7 cellular contexts compared by ENCODE assay signal in the genomic region with DNA sequence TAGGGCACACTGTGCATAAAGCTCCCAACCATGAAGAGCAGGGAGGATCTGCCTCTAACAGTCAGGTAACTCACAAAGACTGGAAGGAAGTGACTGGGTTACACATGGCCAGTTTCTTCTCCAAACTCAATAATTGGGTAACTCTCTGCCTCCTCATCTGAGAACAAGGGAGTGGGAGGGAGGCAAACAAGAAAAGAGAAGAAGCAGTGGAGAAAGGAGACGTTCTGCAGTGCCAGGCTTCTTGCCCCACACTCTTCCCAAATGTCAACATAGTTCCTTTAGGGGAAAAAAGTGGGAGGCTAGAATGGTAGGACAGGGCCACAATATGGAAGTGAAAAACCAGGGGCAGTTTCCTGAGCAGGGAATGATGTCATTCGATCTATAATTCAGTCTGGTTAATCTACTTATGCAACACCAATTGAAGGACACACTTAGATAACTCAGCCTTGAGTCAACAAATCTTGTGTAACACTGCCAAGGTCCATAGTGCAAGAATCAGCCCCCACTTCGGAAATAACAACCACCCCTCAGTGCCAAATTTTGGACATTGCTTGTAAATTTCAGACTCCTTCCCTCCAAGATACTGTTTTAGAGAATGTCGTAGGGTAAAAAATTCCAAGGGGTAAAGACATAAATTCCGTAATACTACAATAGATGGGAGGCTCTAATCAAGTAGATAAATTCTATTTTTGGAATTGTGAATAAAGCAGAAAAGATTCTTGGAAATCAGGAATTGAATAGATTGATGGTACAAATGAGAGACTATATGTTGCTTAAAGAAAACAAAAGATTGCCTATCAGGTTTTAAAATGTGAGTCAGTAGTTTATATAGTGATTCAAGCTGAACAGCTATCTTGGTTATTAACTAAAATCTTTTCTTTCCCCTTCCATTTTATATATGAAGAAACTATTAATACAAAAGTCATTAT.
DNase-seq lines count a peak whose midpoint lies in the region; ATAC-seq and TF ChIP-seq lines count a peak whose summit lies in the region.

No MANE protein-coding gene starts in this region.

- no CpG with 5 or more reads among the region's 5 CpGs for WGBS in IMR-90 (ENCODE audit: extremely low coverage in 2 of 2, insufficient read length in 1 of 2), 2 experiments
- WGBS in prostate gland = 68% methylated on average over 5 of the region's 5 CpGs

- H2AK5ac ChIP-seq in IMR-90 (ENCODE audit: low read depth, low read length) = peak overlapping the region; percentile 59

- no peak overlapping the region for H2AFZ ChIP-seq in IMR-90 (replicated peaks; ENCODE audit: low read length, poor library complexity)

- no peak overlapping the region for H3K9ac ChIP-seq in IMR-90 (ENCODE audit: low read depth, low read length)

- POLR2A ChIA-PET in IMR-90 (lab: Charles Lee; ENCODE audit: unreplicated experiment) = no interaction called here

- TF ChIP-seq CTCF in IMR-90 (conservative IDR thresholded peaks at IDR 0.05; ENCODE audit: low read depth, low read length) = no peak
- no peak for TF ChIP-seq CTCF in prostate gland (IDR thresholded peaks at IDR 0.05)

- BruUV-seq in IMR-90 (replicated peaks; lab: Mats Ljungman, UMichigan) = no TSS peak

- TF ChIP-seq POLR2A in IMR-90 (IDR thresholded peaks at IDR 0.05; ENCODE audit: low read depth, low read length) = no peak
- no peak for TF ChIP-seq POLR2A in prostate gland (IDR thresholded peaks at IDR 0.05)

- in situ Hi-C loops in IMR-90 (cut with MboI; ENCODE audit: low sequenced_read_pairs) = no loop called here

- H4K91ac ChIP-seq in IMR-90 (ENCODE audit: insufficient read depth, low read depth, low read length) = peak overlapping the region; percentile 57; the same call in 1 of the 2 replicates

- peak overlapping the region; percentile 58; the same call in 1 of the 2 replicates for H4K5ac ChIP-seq in IMR-90 (ENCODE audit: low read depth, low read length)

- H3K27me3 Mint-ChIP-seq in T-helper 17 cell = no peaks in the 10 kb centered on the region

- H3K27ac ChIP-seq in IMR-90 (ENCODE audit: insufficient read depth, low read length) (peak overlapping the region; percentile 3), prostate gland (no peak overlapping the region)

- peak overlapping the region; percentile 41 to 44 for H4K8ac ChIP-seq in IMR-90 (ENCODE audit: low read depth in 2 of 2, low read length in 2 of 2)

- H3K4me1 ChIP-seq in IMR-90 (ENCODE audit: control insufficient read depth, insufficient read depth, low read length) = peaks cover 23% of the 10 kb centered on the region
- H3K4me1 ChIP-seq in prostate gland (replicated peaks) = peaks cover 2% of the 10 kb centered on the region

- H3K27me3 ChIP-seq in IMR-90 (ENCODE audit: control insufficient read depth, insufficient read depth, low read length) (no peaks in the 10 kb centered on the region), prostate gland (replicated peaks; ENCODE audit: insufficient read depth) (no peaks in the 10 kb centered on the region)

- H3K27ac Mint-ChIP-seq in T-helper 17 cell = peak overlapping the region; percentile 1

- ATAC-seq in IMR-90 (ENCODE audit: low read depth) = no peak
- peak; percentile 25 for ATAC-seq in T-helper 17 cell

- peak overlapping the region; percentile 79; the same call in 2 of the 3 replicates for H2BK15ac ChIP-seq in IMR-90 (ENCODE audit: low read depth, low read length)

- CTCF ChIA-PET in IMR-90 (lab: Yijun Ruan, JAX) = interaction anchor here (0.8 kb wide), 1 partner anchor 80 kb away, joined by 3 read pairs; no protein-coding TSS in a partner anchor

- peak overlapping the region; percentile 31; the same call in 1 of the 2 replicates for H3K4me2 ChIP-seq in IMR-90 (ENCODE audit: low read depth, low read length)

- peak overlapping the region; percentile 65 for H3K18ac ChIP-seq in IMR-90 (ENCODE audit: low read depth, low read length)

- H3K4ac ChIP-seq in IMR-90 (ENCODE audit: low read depth, low read length) = peak overlapping the region; percentile 54

- H2BK5ac ChIP-seq in IMR-90 (ENCODE audit: low read depth, low read length, poor library complexity, severe bottlenecking) = peak overlapping the region; percentile 74

- no peaks in the 10 kb centered on the region for H3K36me3 Mint-ChIP-seq in T-helper 17 cell (ENCODE audit: low read depth)

- no peaks in the 10 kb centered on the region for H3K36me3 ChIP-seq in IMR-90 (ENCODE audit: control insufficient read depth, insufficient read depth, low read length)
- H3K36me3 ChIP-seq in prostate gland = no peaks in the 10 kb centered on the region

- peak overlapping the region; percentile 74; the same call in 1 of the 2 replicates for H3K23ac ChIP-seq in IMR-90 (ENCODE audit: low read depth, low read length)

- H3K9me1 ChIP-seq in IMR-90 (ENCODE audit: insufficient read depth, low read length) = peaks cover 25% of the 10 kb centered on the region

- peaks cover 44% of the 10 kb centered on the region for H4K20me1 ChIP-seq in IMR-90 (ENCODE audit: insufficient read depth, low read length)

- peak overlapping the region; percentile 89 for H3K14ac ChIP-seq in IMR-90 (replicated peaks; ENCODE audit: low read depth, low read length)

- H2AK9ac ChIP-seq in IMR-90 (replicated peaks; ENCODE audit: low read depth, low read length, poor library complexity) = peak overlapping the region; percentile 48

- peaks cover 29% of the 10 kb centered on the region for H3K4me1 Mint-ChIP-seq in T-helper 17 cell

- peak overlapping the region; percentile 17 for H2BK120ac ChIP-seq in IMR-90 (ENCODE audit: low read depth, low read length)

- intact Hi-C loops in IMR-90 (cut with micrococcal nuclease) (no loop called here), prostate gland (cut with DNase I) (no loop called here)

- peaks cover 50 to 71% of the 10 kb centered on the region in 2 experiments for H3K79me1 ChIP-seq in IMR-90 (ENCODE audit: low read depth in 1 of 2, low read length in 2 of 2)

- no peak overlapping the region for H3K56ac ChIP-seq in IMR-90 (ENCODE audit: extremely low read depth, insufficient read depth, low read length)

- DNase-seq in IMR-90 = peak; percentile 83
- DNase-seq in T-helper 17 cell = no peak
- DNase-seq in iris pigment epithelial cell (ENCODE audit: low read depth) = peak; percentile 94
- peak; percentile 62 for DNase-seq in stromal cell of bone marrow (ENCODE audit: low read depth)
- no peak for DNase-seq in NCI-H187 treated with DMSO at 0.1 percent for 48 hours (lab: John Stamatoyannopoulos, UW)
- no peak for DNase-seq in epidermal melanocyte (ENCODE audit: insufficient read length, low spot score)
- no peak for DNase-seq in prostate gland (ENCODE audit: low spot score)

- H3K4me3 Mint-ChIP-seq in T-helper 17 cell = no peak overlapping the region

- dilution Hi-C loops in IMR-90 (cut with HindIII; ENCODE audit: low sequenced_read_pairs, unreplicated experiment) = no loop called here

- H3K4me3 ChIP-seq in IMR-90 (ENCODE audit: insufficient read depth, low read depth, low read length) = no peak overlapping the region
- no peak overlapping the region for H3K4me3 ChIP-seq in prostate gland

- H2BK20ac ChIP-seq in IMR-90 (ENCODE audit: low read depth, low read length) = peak overlapping the region; percentile 75

- H3K9me3 ChIP-seq in IMR-90 (ENCODE audit: control insufficient read depth, insufficient read depth, low read length) (no peaks in the 10 kb centered on the region), T-helper 17 cell (ENCODE audit: control insufficient read depth, low read length, poor library complexity, severe bottlenecking) (no peaks in the 10 kb centered on the region), prostate gland (no peaks in the 10 kb centered on the region)

- no peak for TF ChIP-seq RAD21 in IMR-90 (IDR thresholded peaks at IDR 0.05; ENCODE audit: low read length)

TF ChIP-seq in IMR-90, 13 proteins besides CTCF, POLR2A, EP300 and RAD21:
- peak; percentile 94 for TF ChIP-seq CEBPB (IDR thresholded peaks at IDR 0.05; ENCODE audit: low read depth, low read length)
- TF ChIP-seq FOS (IDR thresholded peaks at IDR 0.05; ENCODE audit: low read depth, low read length) = peak; percentile 54; the same call in 1 of the 2 replicates
- TF ChIP-seq, protein P1, sequence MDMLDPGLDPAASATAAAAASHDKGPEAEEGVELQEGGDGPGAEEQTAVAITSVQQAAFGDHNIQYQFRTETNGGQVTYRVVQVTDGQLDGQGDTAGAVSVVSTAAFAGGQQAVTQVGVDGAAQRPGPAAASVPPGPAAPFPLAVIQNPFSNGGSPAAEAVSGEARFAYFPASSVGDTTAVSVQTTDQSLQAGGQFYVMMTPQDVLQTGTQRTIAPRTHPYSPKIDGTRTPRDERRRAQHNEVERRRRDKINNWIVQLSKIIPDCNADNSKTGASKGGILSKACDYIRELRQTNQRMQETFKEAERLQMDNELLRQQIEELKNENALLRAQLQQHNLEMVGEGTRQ (IDR thresholded peaks at IDR 0.05; ENCODE audit: low read depth, low read length) = no peak
- no peak for TF ChIP-seq RCOR1 (IDR thresholded peaks at IDR 0.05; ENCODE audit: insufficient replicate concordance, low read length)
- no peak for TF ChIP-seq MAFK (IDR thresholded peaks at IDR 0.05; ENCODE audit: low read depth, low read length)
- TF ChIP-seq SMC3 (IDR thresholded peaks at IDR 0.05; ENCODE audit: low read depth, low read length) = no peak
- TF ChIP-seq BHLHE40 (IDR thresholded peaks at IDR 0.05; ENCODE audit: low read depth, low read length) = no peak
- no peak for TF ChIP-seq MXI1 (IDR thresholded peaks at IDR 0.05; ENCODE audit: borderline replicate concordance, low read depth, low read length)
- TF ChIP-seq CHD1 (IDR thresholded peaks at IDR 0.05; ENCODE audit: low read depth, low read length) = no peak
- no peak for TF ChIP-seq NFE2L2 (IDR thresholded peaks at IDR 0.05; ENCODE audit: low read depth, low read length)
- TF ChIP-seq, protein P2, sequence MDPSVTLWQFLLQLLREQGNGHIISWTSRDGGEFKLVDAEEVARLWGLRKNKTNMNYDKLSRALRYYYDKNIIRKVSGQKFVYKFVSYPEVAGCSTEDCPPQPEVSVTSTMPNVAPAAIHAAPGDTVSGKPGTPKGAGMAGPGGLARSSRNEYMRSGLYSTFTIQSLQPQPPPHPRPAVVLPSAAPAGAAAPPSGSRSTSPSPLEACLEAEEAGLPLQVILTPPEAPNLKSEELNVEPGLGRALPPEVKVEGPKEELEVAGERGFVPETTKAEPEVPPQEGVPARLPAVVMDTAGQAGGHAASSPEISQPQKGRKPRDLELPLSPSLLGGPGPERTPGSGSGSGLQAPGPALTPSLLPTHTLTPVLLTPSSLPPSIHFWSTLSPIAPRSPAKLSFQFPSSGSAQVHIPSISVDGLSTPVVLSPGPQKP (IDR thresholded peaks at IDR 0.05; ENCODE audit: borderline replicate concordance, low read depth, low read length) = no peak
- no peak for TF ChIP-seq MAZ (IDR thresholded peaks at IDR 0.05; ENCODE audit: borderline replicate concordance, low read depth, low read length)

Comparison
In these comparisons a context has a peak if more than half of its experiments do, and no peak if none do; other contexts are left out.
1. DNase-seq: peak in IMR-90 (single experiment), iris pigment epithelial cell (single experiment) and stromal cell of bone marrow (single experiment); none in T-helper 17 cell (0 of 3), NCI-H187 treated with DMSO at 0.1 percent for 48 hours (single experiment), epidermal melanocyte (single experiment) and prostate gland (single experiment).